In genomic region chr12:61993734-61994345, GRCh38 we compare ENCODE assay signal across 9 cellular contexts.
DNase-seq lines count a peak whose midpoint lies in the region; ATAC-seq, FAIRE-seq and TF ChIP-seq lines count a peak whose summit lies in the region.
"Had no signal": no experiment of that assay in that cellular context is flagged by ENCODE, and none has a peak within 500 bp of the region (broad histone marks: within the 10 kb centered on the region; RNA-seq: fewer than 3 reads in every experiment).

No MANE protein-coding gene starts in this region.

- ATAC-seq in HG02678 (IDR thresholded peaks at IDR 0.05; ENCODE audit: unreplicated experiment) = peak; percentile 71
- no peak for ATAC-seq in activated CD8-positive, alpha-beta memory T cell treated with anti-CD3 and anti-CD28 coated beads, Interleukin-2, amount 10 ng/mL, durations not matched to agents 7 days and 5 days

- H3K27ac ChIP-seq in H1 (ENCODE audit: low read depth, low read length) = no peak overlapping the region

- 38% methylated on average over 2 of the region's 2 CpGs; no CpG with 5 or more reads in 1 of the 2 experiments for WGBS in H1 (ENCODE audit: extremely low coverage in 1 of 2, insufficient coverage in 1 of 2, insufficient read length in 1 of 2, insufficient replicate concordance in 2 of 2, low coverage in 1 of 2, low lambda C conversion rate in 2 of 2, missing lambda C conversion rate in 1 of 2), 2 experiments

- no peak overlapping the region for H3K4ac ChIP-seq in H1 (replicated peaks; ENCODE audit: insufficient read length, low read depth, low read length)

- H3K9me3 Mint-ChIP-seq in neural crest cell = no peaks in the 10 kb centered on the region
- H3K9me3 Mint-ChIP-seq in activated CD8-positive, alpha-beta memory T cell treated with anti-CD3 and anti-CD28 coated beads, Interleukin-2, amount 10 ng/mL, durations not matched to agents 7 days and 5 days (ENCODE audit: low read depth) = no peaks in the 10 kb centered on the region

- H2BK12ac ChIP-seq in H1 (ENCODE audit: low read depth, low read length) = no peak overlapping the region

- no peak overlapping the region for H2AFZ ChIP-seq in H1 (ENCODE audit: low read length)

- no peak overlapping the region for H3K56ac ChIP-seq in H1 (replicated peaks; ENCODE audit: insufficient read length, low read depth, low read length)

- no peaks in the 10 kb centered on the region for H3K4me1 Mint-ChIP-seq in neural crest cell
- no peaks in the 10 kb centered on the region for H3K4me1 Mint-ChIP-seq in activated CD8-positive, alpha-beta memory T cell treated with anti-CD3 and anti-CD28 coated beads, Interleukin-2, amount 10 ng/mL, durations not matched to agents 7 days and 5 days

- TF ChIP-seq EP300 in H1 (IDR thresholded peaks at IDR 0.05; ENCODE audit: borderline replicate concordance in 1 of 2, low read depth in 2 of 2, low read length in 2 of 2) = no peak

- H3K4me2 ChIP-seq in H1 (ENCODE audit: insufficient read depth in 1 of 2, low read depth in 2 of 2, low read length in 2 of 2) = no peak overlapping the region

- POLR2A ChIA-PET in H1 (lab: Charles Lee; ENCODE audit: partially characterized antibody) = no interaction called here

- no peak overlapping the region for H3K4me3 Mint-ChIP-seq in neural crest cell
- H3K4me3 Mint-ChIP-seq in activated CD8-positive, alpha-beta memory T cell treated with anti-CD3 and anti-CD28 coated beads, Interleukin-2, amount 10 ng/mL, durations not matched to agents 7 days and 5 days = no peak overlapping the region

- peak in 2 of 3 experiments; percentile 70 to 82; a peak in 3 of 4 replicates for TF ChIP-seq CTCF in H1 (IDR thresholded peaks at IDR 0.05; ENCODE audit: control extremely low read depth in 1 of 3, insufficient read depth in 1 of 3, low read depth in 1 of 3, low read length in 3 of 3)
- peak; percentile 79 for TF ChIP-seq CTCF in neural crest cell (conservative IDR thresholded peaks at IDR 0.05)

- H4K5ac ChIP-seq in H1 (ENCODE audit: insufficient read length, low read depth, low read length) = no peak overlapping the region

- TF ChIP-seq POLR2A in H1 (IDR thresholded peaks at IDR 0.05; ENCODE audit: control extremely low read depth in 1 of 2, low read depth in 2 of 2, low read length in 2 of 2) = no peak

- no peak overlapping the region for H2BK15ac ChIP-seq in H1 (ENCODE audit: low read length)

- no peak overlapping the region for H2AK5ac ChIP-seq in H1 (ENCODE audit: low read depth, low read length)

- no peaks in the 10 kb centered on the region for H3K27me3 ChIP-seq in H1 (replicated peaks in 1 of 4; ENCODE audit: control insufficient read depth in 3 of 4, extremely low read depth in 1 of 4, insufficient read depth in 3 of 4, low read length in 3 of 4)

- peak; percentile 72 for DNase-seq in SIG-M5 treated with dmso at 0.1 percent for 504 hours (lab: John Stamatoyannopoulos, UW; ENCODE audit: unreplicated experiment)
- DNase-seq in SIG-M5 (lab: John Stamatoyannopoulos, UW) = no peak
- DNase-seq in NCI-H82 (lab: John Stamatoyannopoulos, UW) = peak; percentile 85
- DNase-seq in H1 (ENCODE audit: low read depth in 1 of 2, low spot score in 2 of 2) = no peak
- no peak for DNase-seq in neural crest cell (ENCODE audit: low read depth, low spot score)
- DNase-seq in activated CD8-positive, alpha-beta memory T cell treated with anti-CD3 and anti-CD28 coated beads, Interleukin-2, amount 10 ng/mL, durations not matched to agents 7 days and 5 days = no peak
- no peak for DNase-seq in activated CD8-positive, alpha-beta memory T cell treated with anti-CD3 and anti-CD28 coated beads, Interleukin-2, amount 50 U/mL, for 4 hours

- H3K9ac ChIP-seq in H1 (replicated peaks in 1 of 4; ENCODE audit: extremely low read depth in 1 of 4, low read depth in 3 of 4, low read length in 3 of 4) = no peak overlapping the region

- H2BK120ac ChIP-seq in H1 (replicated peaks; ENCODE audit: low read depth, low read length) = no peak overlapping the region

- H4K91ac ChIP-seq in H1 (replicated peaks; ENCODE audit: insufficient read length, low read length) = no peak overlapping the region

- H3K36me3 Mint-ChIP-seq in neural crest cell (ENCODE audit: low read depth) = no peaks in the 10 kb centered on the region
- H3K36me3 Mint-ChIP-seq in activated CD8-positive, alpha-beta memory T cell treated with anti-CD3 and anti-CD28 coated beads, Interleukin-2, amount 10 ng/mL, durations not matched to agents 7 days and 5 days = no peaks in the 10 kb centered on the region

- H3K4me1 ChIP-seq in H1 (replicated peaks in 1 of 4; ENCODE audit: control insufficient read depth in 3 of 4, insufficient read depth in 4 of 4, low read length in 3 of 4) = no peaks in the 10 kb centered on the region

- FAIRE-seq in H1 (lab: Jason Lieb, UNC) = peak; percentile 92
- FAIRE-seq: G401.6 had no signal

- H3K9me3 ChIP-seq in H1 (ENCODE audit: insufficient read depth in 2 of 2, low read depth in 1 of 2, low read length in 1 of 2) = no peaks in the 10 kb centered on the region

- no peaks in the 10 kb centered on the region; a peak in 1 of 8 replicates for H3K36me3 ChIP-seq in H1 (ENCODE audit: control insufficient read depth in 2 of 4, insufficient read depth in 4 of 4, low read length in 3 of 4)

- H2BK20ac ChIP-seq in H1 (ENCODE audit: low read length) = no peak overlapping the region

- H3K23me2 ChIP-seq in H1 (ENCODE audit: low read depth, low read length) = no peaks in the 10 kb centered on the region; the same call in 1 of the 2 replicates

- no peaks in the 10 kb centered on the region for H3K79me2 ChIP-seq in H1 (ENCODE audit: control insufficient read depth in 1 of 2, insufficient read depth in 2 of 2, low read length in 2 of 2)

- no peaks in the 10 kb centered on the region for H4K20me1 ChIP-seq in H1 (replicated peaks in 1 of 2; ENCODE audit: control insufficient read depth in 1 of 2, insufficient read depth in 2 of 2, low read length in 2 of 2)

- H3K18ac ChIP-seq in H1 (ENCODE audit: extremely low read depth, low read length) = no peak overlapping the region

- H3K23ac ChIP-seq in H1 (ENCODE audit: insufficient read length) = no peak overlapping the region

- H4K8ac ChIP-seq in H1 (ENCODE audit: extremely low read depth, insufficient read depth, low read length) = no peak overlapping the region

- H3K4me3 ChIP-seq in H1 (ENCODE audit: extremely low read depth in 1 of 4, insufficient read depth in 2 of 4, low read depth in 3 of 4, low read length in 4 of 4) = no peak overlapping the region

- CTCF ChIA-PET in H1 (lab: Charles Lee; ENCODE audit: partially characterized antibody) = interaction anchor here (0.6 to 2.8 kb wide), 20 partner anchors 9 to 1030 kb away, joined by 3 to 18 read pairs (median 3); no protein-coding TSS in a partner anchor
- CTCF ChIA-PET in activated CD8-positive, alpha-beta memory T cell treated with anti-CD3 and anti-CD28 coated beads, Interleukin-2, amount 10 ng/mL, durations not matched to agents 7 days and 5 days (lab: Charles Lee) = no interaction called here

- H3K14ac ChIP-seq in H1 (ENCODE audit: insufficient read length) = no peak overlapping the region

- no peak overlapping the region for H2BK5ac ChIP-seq in H1 (ENCODE audit: low read depth, low read length)

- TF ChIP-seq RAD21 in H1 (IDR thresholded peaks at IDR 0.05 in 1 of 2, conservative IDR thresholded peaks at IDR 0.05 in 1 of 2; ENCODE audit: low read depth in 2 of 2, low read length in 2 of 2) = peak; percentile 97

- H3K27ac Mint-ChIP-seq in neural crest cell (ENCODE audit: unreplicated experiment) = no peak overlapping the region
- H3K27ac Mint-ChIP-seq in activated CD8-positive, alpha-beta memory T cell treated with anti-CD3 and anti-CD28 coated beads, Interleukin-2, amount 10 ng/mL, durations not matched to agents 7 days and 5 days = no peak overlapping the region

- H3K27me3 Mint-ChIP-seq in neural crest cell (ENCODE audit: low read depth) = no peaks in the 10 kb centered on the region
- no peaks in the 10 kb centered on the region for H3K27me3 Mint-ChIP-seq in activated CD8-positive, alpha-beta memory T cell treated with anti-CD3 and anti-CD28 coated beads, Interleukin-2, amount 10 ng/mL, durations not matched to agents 7 days and 5 days

- no peaks in the 10 kb centered on the region for H3K79me1 ChIP-seq in H1 (ENCODE audit: low read depth, low read length)

TF ChIP-seq in H1, 55 proteins besides CTCF, POLR2A, EP300 and RAD21:
- TF ChIP-seq USF2 (IDR thresholded peaks at IDR 0.05; ENCODE audit: low read length) = no peak
- TF ChIP-seq NANOG (IDR thresholded peaks at IDR 0.05; ENCODE audit: insufficient read depth, low read depth, low read length, poor library complexity, severe bottlenecking) = no peak
- TF ChIP-seq FOSL1 (IDR thresholded peaks at IDR 0.05; ENCODE audit: insufficient read depth, low read depth, low read length) = no peak
- no peak for TF ChIP-seq CEBPB (IDR thresholded peaks at IDR 0.05; ENCODE audit: low read depth, low read length)
- TF ChIP-seq BACH1 (IDR thresholded peaks at IDR 0.05; ENCODE audit: low read length) = no peak
- no peak for TF ChIP-seq EZH2 (IDR thresholded peaks at IDR 0.05; ENCODE audit: low read depth, low read length, severe bottlenecking)
- TF ChIP-seq RBBP5 (IDR thresholded peaks at IDR 0.05; ENCODE audit: borderline replicate concordance, low read depth, low read length) = no peak
- no peak for TF ChIP-seq YY1 (IDR thresholded peaks at IDR 0.05; ENCODE audit: low read depth, low read length)

Comparison
In these comparisons a context has a peak if more than half of its experiments do, and no peak if none do; other contexts are left out.
1. DNase-seq: peak in SIG-M5 treated with dmso at 0.1 percent for 504 hours (single experiment) and NCI-H82 (single experiment); none in SIG-M5 (single experiment), H1 (0 of 2), neural crest cell (single experiment), activated CD8-positive, alpha-beta memory T cell treated with anti-CD3 and anti-CD28 coated beads, Interleukin-2, amount 10 ng/mL, durations not matched to agents 7 days and 5 days (single experiment) and activated CD8-positive, alpha-beta memory T cell treated with anti-CD3 and anti-CD28 coated beads, Interleukin-2, amount 50 U/mL, for 4 hours (single experiment).